ENCODE assay signal across 9 cellular contexts in the genomic region with DNA sequence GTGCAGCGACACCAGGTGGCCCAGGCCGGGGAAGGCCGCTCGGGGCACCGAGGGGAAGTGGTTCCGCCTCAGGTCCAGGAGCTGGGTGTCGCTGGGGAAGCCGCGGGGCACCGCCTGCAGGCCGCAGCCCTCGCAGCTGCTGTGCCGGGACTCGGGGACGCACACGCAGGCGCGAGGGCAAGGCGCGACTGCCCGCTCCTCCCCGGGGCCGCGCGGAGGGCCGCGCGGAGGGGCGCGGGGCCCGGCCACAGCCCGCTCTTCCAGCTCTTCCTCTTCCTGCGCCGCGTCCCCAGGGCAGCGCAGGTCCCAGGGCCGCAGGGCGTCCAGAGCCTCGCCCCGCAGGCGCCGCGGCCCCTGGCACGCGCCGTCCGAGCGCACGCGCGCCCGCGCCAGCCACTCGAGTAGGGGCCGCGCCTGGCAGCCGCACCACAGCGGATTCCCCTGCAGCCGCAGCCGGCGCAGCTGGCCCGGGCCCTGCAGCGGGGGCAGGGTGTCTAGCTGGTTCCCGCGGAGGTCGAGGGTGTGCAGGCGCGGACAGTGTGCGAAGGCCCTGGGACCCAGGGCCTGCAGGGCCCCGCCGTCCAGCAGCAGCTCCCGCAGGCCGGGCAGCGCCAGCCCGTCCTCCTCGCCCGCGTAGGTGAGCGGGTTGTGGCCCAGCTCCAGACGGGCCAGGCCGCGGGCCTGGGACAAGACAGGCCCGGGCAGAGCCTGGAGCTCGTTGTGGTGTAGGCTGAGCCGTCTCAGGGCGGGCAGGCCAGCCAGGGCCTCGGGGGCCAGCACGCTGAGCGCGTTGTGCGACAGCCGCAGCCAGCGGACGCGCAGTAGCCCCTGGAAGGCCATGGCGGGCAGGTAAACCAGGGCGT. TPM values are rescaled to one million over a fixed set of nuclear protein-coding genes. Genes with fewer than 3 reads are reported as not detected.
DNase-seq lines count a peak whose midpoint lies in the region; ATAC-seq and TF ChIP-seq lines count a peak whose summit lies in the region.
"Had no signal": no experiment of that assay in that cellular context is flagged by ENCODE, and none has a peak within 500 bp of the region (broad histone marks: within the 10 kb centered on the region; RNA-seq: fewer than 3 reads in every experiment).

No MANE protein-coding gene starts in this region.

- H3K4me3 ChIP-seq in Panc1 (ENCODE audit: low read depth in 2 of 2, low read length in 2 of 2) (peak overlapping the region in 1 of 2 experiments; percentile 17; a peak in 3 of 4 replicates), trophoblast cell (ENCODE audit: low read depth, low read length) (peak overlapping the region; percentile 58), tibial nerve (peak overlapping the region; percentile 25 to 60 (median 40))
- H3K4me3 ChIP-seq: A549 had no signal

- WGBS in trophoblast cell (ENCODE audit: extremely low coverage, insufficient coverage, insufficient read length) = no CpG with 5 or more reads among the region's 97 CpGs
- WGBS in tibial nerve, 2 donors = 19 to 60% methylated on average over 1 to 67 of the region's 97 CpGs

- peaks cover 11% of the 10 kb centered on the region for H3K79me1 ChIP-seq in trophoblast cell (ENCODE audit: low read length)

- peak overlapping the region; percentile 56 for H3K4ac ChIP-seq in trophoblast cell (ENCODE audit: low read depth, low read length)

- H3K9me3 ChIP-seq in Panc1 (ENCODE audit: control insufficient read depth, insufficient read depth, low read depth, low read length) (no peaks in the 10 kb centered on the region), trophoblast cell (ENCODE audit: insufficient read depth, low read depth, low read length) (no peaks in the 10 kb centered on the region), tibial nerve (no peaks in the 10 kb centered on the region)
- H3K9me3 ChIP-seq: A549 had no signal

- ATAC-seq in HG03175 (IDR thresholded peaks at IDR 0.05; ENCODE audit: unreplicated experiment) = peak; percentile 67
- peak; percentile 72 for ATAC-seq in Panc1
- peak; percentile 68 for ATAC-seq in Right ventricle myocardium superior (ENCODE audit: poor library complexity)

- H3K36me3 ChIP-seq in Panc1 (ENCODE audit: control insufficient read depth, insufficient read depth, low read length) = no peaks in the 10 kb centered on the region
- no peaks in the 10 kb centered on the region for H3K36me3 ChIP-seq in trophoblast cell (ENCODE audit: control insufficient read depth in 1 of 2, insufficient read depth in 2 of 2, low read length in 2 of 2)
- H3K36me3 ChIP-seq in tibial nerve = peaks cover 0 to 25% (median 0%) of the 10 kb centered on the region in 3 donors

- peak overlapping the region; percentile 83 for H3K4me2 ChIP-seq in trophoblast cell (ENCODE audit: low read length)
- H3K4me2 ChIP-seq: A549 had no signal

- peak overlapping the region; percentile 12 for H2BK5ac ChIP-seq in trophoblast cell (ENCODE audit: low read depth, low read length, poor library complexity)

- in situ Hi-C loops in Panc1 (cut with HindIII; ENCODE audit: low pct_unique_long_range_greater_than_20kb, low sequenced_read_pairs) = no loop called here

- H3K14ac ChIP-seq in trophoblast cell (ENCODE audit: low read length) = peak overlapping the region; percentile 91

- H3K27ac ChIP-seq in Panc1 (ENCODE audit: low read length) (no peak overlapping the region), trophoblast cell (ENCODE audit: low read depth, low read length) (no peak overlapping the region), tibial nerve (peak overlapping the region in 3 of 4 donors; percentile 22 to 92 (median 50))
- H3K27ac ChIP-seq: A549 had no signal

- H3K4me1 ChIP-seq in Panc1 (ENCODE audit: control insufficient read depth, insufficient read depth, low read length) = no peaks in the 10 kb centered on the region
- peaks cover 14 to 15% of the 10 kb centered on the region in 2 experiments for H3K4me1 ChIP-seq in trophoblast cell (ENCODE audit: control insufficient read depth in 1 of 2, insufficient read depth in 2 of 2, low read length in 2 of 2)
- H3K4me1 ChIP-seq in tibial nerve = peaks cover 0 to 39% (median 17%) of the 10 kb centered on the region in 4 donors
- H3K4me1 ChIP-seq: A549 had no signal

- no peak overlapping the region for H3K9ac ChIP-seq in trophoblast cell (ENCODE audit: low read length)

- DNase-seq in DMS79 treated with DMSO at 0.1 percent for 48 hours (lab: John Stamatoyannopoulos, UW) = peak; percentile 29
- no peak for DNase-seq in DMS79 (lab: John Stamatoyannopoulos, UW)
- DNase-seq in Panc1 (ENCODE audit: low read depth, low spot score) = no peak
- peak; percentile 33 to 85 (median 64) for DNase-seq in activated naive CD4-positive, alpha-beta T cell (lab: John Stamatoyannopoulos, UW)
- peak; percentile 86 for DNase-seq in Right ventricle myocardium superior
- peak; percentile 87 to 91 for DNase-seq in trophoblast cell
- DNase-seq in tibial nerve (ENCODE audit: low spot score in 2 of 2) = peak in 1 of 2 donors; percentile 21

- CTCF ChIA-PET in Panc1 (lab: Charles Lee) = interaction anchor here (0.9 to 1.3 kb wide), 2 partner anchors 315 to 324 kb away, joined by 5 read pairs; no protein-coding TSS in a partner anchor

- H3K27me3 ChIP-seq in Panc1 (ENCODE audit: control insufficient read depth, insufficient read depth, low read length) = no peaks in the 10 kb centered on the region
- no peaks in the 10 kb centered on the region for H3K27me3 ChIP-seq in trophoblast cell (ENCODE audit: insufficient read depth, low read length)
- H3K27me3 ChIP-seq in tibial nerve = no peaks in the 10 kb centered on the region

- H4K8ac ChIP-seq in trophoblast cell (ENCODE audit: low read depth, low read length) = peak overlapping the region; percentile 83

- no peak for TF ChIP-seq POLR2A in tibial nerve (IDR thresholded peaks at IDR 0.05)

- peak; percentile 80; the same call in 1 of the 2 replicates for TF ChIP-seq CTCF in Panc1 (IDR thresholded peaks at IDR 0.05)
- TF ChIP-seq CTCF in tibial nerve (IDR thresholded peaks at IDR 0.05) = peak; percentile 43 to 81 (median 60)

- H2AFZ ChIP-seq in trophoblast cell (ENCODE audit: insufficient read depth, low read length, poor library complexity) = peak overlapping the region; percentile 72

- intact Hi-C loops in Panc1 (cut with micrococcal nuclease; ENCODE audit: unreplicated experiment) (no loop called here), Right ventricle myocardium superior (cut with DNase I) (no loop called here)

- H3K79me2 ChIP-seq in trophoblast cell (ENCODE audit: control insufficient read depth, insufficient read depth, low read length, poor library complexity) = no peaks in the 10 kb centered on the region

- H4K91ac ChIP-seq in trophoblast cell (ENCODE audit: low read depth, low read length) = peak overlapping the region; percentile 82

- peak overlapping the region; percentile 49 for H4K12ac ChIP-seq in trophoblast cell (ENCODE audit: low read depth, low read length)

- peak overlapping the region; percentile 52 for H2BK120ac ChIP-seq in trophoblast cell (ENCODE audit: insufficient read depth, low read length, poor library complexity)

- peak overlapping the region; percentile 79 for H3K18ac ChIP-seq in trophoblast cell (ENCODE audit: low read length)

- peak overlapping the region; percentile 75 for H2BK12ac ChIP-seq in trophoblast cell (ENCODE audit: low read length)

- no peak for TF ChIP-seq EP300 in tibial nerve (IDR thresholded peaks at IDR 0.05)

- H3K23ac ChIP-seq in trophoblast cell (ENCODE audit: low read length) = no peak overlapping the region

- BruUV-seq in Panc1 (replicated peaks; lab: Mats Ljungman, UMichigan) = no TSS peak

- H2AK5ac ChIP-seq in trophoblast cell (ENCODE audit: low read length) = peak overlapping the region; percentile 94

- POLR2A ChIA-PET in Panc1 (lab: Charles Lee) = no interaction called here

RNA-seq across cellular contexts. Expression of a gene that starts 2.8 kb away (rescaled TPM):
- 0.33 TPM for total RNA-seq in Panc1 (2021; ENCODE audit: unreplicated experiment)
- 0.44 TPM for polyA plus RNA-seq in Panc1 (2012; ENCODE audit: insufficient read length)
- total RNA-seq in Right ventricle myocardium superior = 22.6 TPM
- 0.19 and 0.27 TPM in 2 replicates for polyA plus RNA-seq in trophoblast cell (2013)
- total RNA-seq in tibial nerve = 10 to 100 TPM; 25.3 to 32.0 (median 27.5) TPM
- polyA plus RNA-seq: A549 had no signal

RNA-seq across cellular contexts. Expression of a gene that starts 32.8 kb away (rescaled TPM):
- 26.6 TPM for total RNA-seq in Panc1 (2021; ENCODE audit: unreplicated experiment)
- 24.9 TPM for polyA plus RNA-seq in Panc1 (2012; ENCODE audit: insufficient read length)
- total RNA-seq in Right ventricle myocardium superior = 14.9 TPM
- polyA plus RNA-seq in trophoblast cell (2013) = 9.8 and 10.5 TPM in 2 replicates
- 10 to 100 TPM; 21.2 to 27.4 (median 24.3) TPM for total RNA-seq in tibial nerve

RNA-seq across cellular contexts. Expression of a gene that starts 48.0 kb away (rescaled TPM):
- 140 TPM for total RNA-seq in Panc1 (2021; ENCODE audit: unreplicated experiment)
- polyA plus RNA-seq in Panc1 (2012; ENCODE audit: insufficient read length) = 141 TPM
- 42.8 TPM for total RNA-seq in Right ventricle myocardium superior
- polyA plus RNA-seq in trophoblast cell (2013) = 75.2 TPM in 2 replicates
- 10 to 100 TPM; 42.0 to 78.7 (median 60.3) TPM for total RNA-seq in tibial nerve

Comparison
In these comparisons a context has a peak if more than half of its experiments do, and no peak if none do; other contexts are left out.
1. DNase-seq: peak in DMS79 treated with DMSO at 0.1 percent for 48 hours (single experiment), activated naive CD4-positive, alpha-beta T cell (4 of 4), Right ventricle myocardium superior (single experiment) and trophoblast cell (2 of 2); none in DMS79 (single experiment) and Panc1 (single experiment).
2. H3K27ac ChIP-seq: peak in tibial nerve (3 of 4); none in Panc1 (single experiment) and trophoblast cell (single experiment).
3. RNA of a gene that starts 2.8 kb away (total RNA-seq): 25.3 to 32.0 TPM in tibial nerve and 22.6 TPM in Right ventricle myocardium superior (single experiment); 0.33 TPM in Panc1 (single experiment); every median in the first group is over 10 times any median in the second.
4. Peak in every context shown above with its lines, with median percentiles within 50 percentile points of each other: ATAC-seq.